8 cellular contexts compared by ENCODE assay signal in the genomic region with DNA sequence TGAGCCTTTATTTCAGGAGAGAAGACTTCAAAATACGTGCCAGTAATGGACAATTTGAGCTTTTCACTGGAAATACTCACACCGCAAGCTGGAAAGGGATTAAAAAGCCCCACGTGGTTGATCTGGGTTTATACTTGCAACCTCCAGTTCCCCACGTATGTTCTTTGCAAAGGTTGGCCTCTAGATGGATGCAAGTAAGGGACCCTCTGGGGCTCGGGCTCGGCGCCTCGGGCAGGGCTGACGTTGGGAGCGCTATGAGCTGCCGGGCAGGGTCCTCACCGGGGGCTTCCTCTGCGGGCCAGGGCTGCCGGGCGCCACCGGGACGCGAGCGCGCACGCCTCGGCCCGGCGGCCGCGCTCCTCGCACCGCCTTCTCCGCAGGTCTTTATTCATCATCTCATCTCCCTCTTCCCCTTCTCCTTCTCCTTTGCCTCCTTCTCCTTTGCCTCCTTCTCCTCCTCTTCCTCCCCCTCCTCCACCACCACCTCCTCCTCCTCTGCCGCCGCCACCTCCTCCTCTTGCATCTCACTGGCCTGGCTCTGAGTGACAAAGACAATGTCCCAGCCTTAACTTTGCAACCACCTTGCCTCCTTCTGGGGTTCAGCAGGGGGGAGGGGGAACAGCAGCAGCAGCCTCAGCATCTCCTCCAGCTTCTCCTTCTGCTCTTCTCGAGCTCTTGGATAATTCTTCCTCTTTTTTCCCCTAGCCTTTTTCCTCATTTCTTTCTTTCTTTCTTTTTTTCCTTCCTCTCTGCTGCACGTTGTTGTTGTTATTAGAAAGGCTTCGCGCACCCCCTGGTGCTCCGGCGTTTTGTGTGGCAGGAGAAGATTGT.
DNase-seq lines count a peak whose midpoint lies in the region; ATAC-seq and TF ChIP-seq lines count a peak whose summit lies in the region.

No MANE protein-coding gene starts in this region.

- H3K9ac ChIP-seq in BLaER1 = peak overlapping the region; percentile 76; the same call in 1 of the 2 replicates

- peaks cover 23% of the 10 kb centered on the region for H3K9me3 ChIP-seq in BLaER1
- H3K9me3 ChIP-seq in HAP-1 = peaks cover 10% of the 10 kb centered on the region; the same call in 1 of the 2 replicates

- DNase-seq in HAP-1 (ENCODE audit: low spot score in 2 of 2) = peak in 1 of 2 experiments; percentile 51
- DNase-seq in fibroblast of pulmonary artery (ENCODE audit: low read depth) = peak; percentile 56
- DNase-seq in nephron progenitor cell = peak; percentile 60
- no peak for DNase-seq in dedifferentiated amniotic fluid mesenchymal stem cell (ENCODE audit: extremely low spot score)
- no peak for DNase-seq in central memory CD4-positive, alpha-beta T cell

- peak overlapping the region; percentile 73 for H3K4me3 ChIP-seq in BLaER1
- H3K4me3 ChIP-seq in HAP-1 = peak overlapping the region; percentile 74
- peak overlapping the region; percentile 85 for H3K4me3 ChIP-seq in fibroblast of pulmonary artery (replicated peaks; ENCODE audit: low read depth, low read length)

- H3K27ac Mint-ChIP-seq in nephron progenitor cell = peak overlapping the region; percentile 98

- H3K9me3 Mint-ChIP-seq in nephron progenitor cell = no peaks in the 10 kb centered on the region

- H3K4me1 Mint-ChIP-seq in nephron progenitor cell = peaks cover 47% of the 10 kb centered on the region

- no peaks in the 10 kb centered on the region for H4K20me1 ChIP-seq in BLaER1

- TF ChIP-seq CTCF in fibroblast of pulmonary artery (IDR thresholded peaks at IDR 0.05; ENCODE audit: low read length, missing control alignments) = peak; percentile 31
- no peak for TF ChIP-seq CTCF in nephron progenitor cell (IDR thresholded peaks at IDR 0.05)

- H3K27ac ChIP-seq in BLaER1 = peak overlapping the region; percentile 74

- in situ Hi-C loops in HAP-1 (cut with MboI; ENCODE audit: low sequenced_read_pairs) = no loop called here

- H3K4me1 ChIP-seq in BLaER1 (0 out of 2 replicates have a peak, but pooled peaks cover 10% of the 10 kb centered on the region), HAP-1 (peaks cover 9% of the 10 kb centered on the region; the same call in 1 of the 2 replicates)

- peaks cover 20% of the 10 kb centered on the region for H3K36me3 Mint-ChIP-seq in nephron progenitor cell (ENCODE audit: low read depth)

- peak overlapping the region; percentile 84 for H3K4me2 ChIP-seq in BLaER1

- peaks cover 3% of the 10 kb centered on the region for H3K27me3 Mint-ChIP-seq in nephron progenitor cell (ENCODE audit: low read depth, poor library complexity)

- H3K36me3 ChIP-seq in BLaER1 = no peaks in the 10 kb centered on the region
- H3K36me3 ChIP-seq in HAP-1 (replicated peaks) = peaks cover 3% of the 10 kb centered on the region; the same call in 1 of the 2 replicates

- ATAC-seq in SK-N-SH treated with all-trans-retinoic acid at 6 μM for 48 hours = peak; percentile 36
- ATAC-seq in HG02588 (IDR thresholded peaks at IDR 0.05; ENCODE audit: unreplicated experiment) = no peak

- H3K4me3 Mint-ChIP-seq in nephron progenitor cell = peak overlapping the region; percentile 94

- H3K27me3 ChIP-seq in BLaER1 (no peaks in the 10 kb centered on the region), HAP-1 (ENCODE audit: low read depth) (no peaks in the 10 kb centered on the region)

TF ChIP-seq in SK-N-SH treated with all-trans-retinoic acid at 6 μM for 48 hours, 23 proteins besides CTCF, POLR2A, EP300 and RAD21:
- TF ChIP-seq ZFP30 (CRISPR knock-in tag; IDR thresholded peaks at IDR 0.05) (no peak), BACH2 (CRISPR knock-in tag; IDR thresholded peaks at IDR 0.05; ENCODE audit: borderline replicate concordance) (no peak)

Comparison
In these comparisons a context has a peak if more than half of its experiments do, and no peak if none do; other contexts are left out.
1. DNase-seq: peak in fibroblast of pulmonary artery (single experiment) and nephron progenitor cell (single experiment); none in dedifferentiated amniotic fluid mesenchymal stem cell (single experiment) and central memory CD4-positive, alpha-beta T cell (single experiment).
2. Peak in every context shown above with its lines, with median percentiles within 50 percentile points of each other: H3K4me3 ChIP-seq.